In genomic region chr12:89456565-89456964, GRCh38 we compare ENCODE assay signal across 28 cellular contexts.
"Had no signal": no experiment of that assay in that cellular context is flagged by ENCODE, and none has a peak within 500 bp of the region (broad histone marks: within the 10 kb centered on the region; RNA-seq: fewer than 3 reads in every experiment).

No MANE protein-coding gene starts in this region.

- ATAC-seq: activated CD4-positive, CD25-positive, alpha-beta regulatory T cell treated with anti-CD3 and anti-CD28 coated beads, Interleukin-2, amount 50 U/mL, for 24 hours; activated CD8-positive, alpha-beta T cell treated with anti-CD3 and anti-CD28 coated beads for 36 hours; activated T-cell treated with anti-CD3 and anti-CD28 coated beads, Interleukin-2, amount 50 U/mL, for 4 hours; activated T-helper 17 cell treated with anti-CD3 and anti-CD28 coated beads, Interleukin-2, amount 50 U/mL, for 72 hours; foreskin keratinocyte had no signal

- H3K9me3 Mint-ChIP-seq: activated B cell treated with CpG ODN at 0.5 μM for 24 hours; activated CD8-positive, alpha-beta T cell treated with anti-CD3 and anti-CD28 coated beads for 36 hours; activated T-cell treated with anti-CD3 and anti-CD28 coated beads, Interleukin-2, amount 50 U/mL, for 4 hours; activated T-helper 17 cell treated with anti-CD3 and anti-CD28 coated beads, Interleukin-2, amount 50 U/mL, for 72 hours; central memory CD8-positive, alpha-beta T cell; dendritic cell treated with granulocyte-macrophage colony-stimulating factor and Interleukin-4, amounts not matched to agents 40 ng/mL and 50 ng/mL, for 4 days had no signal

- H3K27me3 Mint-ChIP-seq: activated B cell treated with CpG ODN at 0.5 μM for 24 hours; activated CD8-positive, alpha-beta T cell treated with anti-CD3 and anti-CD28 coated beads for 36 hours; activated naive CD8-positive, alpha-beta T cell; activated T-helper 17 cell treated with anti-CD3 and anti-CD28 coated beads, Interleukin-2, amount 50 U/mL, for 72 hours; central memory CD8-positive, alpha-beta T cell; dendritic cell treated with granulocyte-macrophage colony-stimulating factor and Interleukin-4, amounts not matched to agents 40 ng/mL and 50 ng/mL, for 4 days had no signal

- H3K4me1 Mint-ChIP-seq: activated B cell treated with CpG ODN at 0.5 μM for 24 hours had no signal

- H3K27me3 ChIP-seq: brain microvascular endothelial cell, dorsolateral prefrontal cortex, esophagus muscularis mucosa, foreskin keratinocyte had no signal

- DNase-seq: activated B cell treated with CpG ODN at 0.5 μM for 24 hours; activated CD4-positive, alpha-beta T cell treated with anti-CD3 and anti-CD28 coated beads for 48 hours; activated CD4-positive, alpha-beta T cell treated with anti-CD3 and anti-CD28 coated beads, Interleukin-2, amount 50 U/mL, for 1 hour; activated CD4-positive, alpha-beta T cell treated with anti-CD3 and anti-CD28 coated beads, Interleukin-2, amount 50 U/mL, for 48 hours; activated CD8-positive, alpha-beta memory T cell treated with anti-CD3 and anti-CD28 coated beads for 24 hours; activated CD8-positive, alpha-beta T cell treated with anti-CD3 and anti-CD28 coated beads for 36 hours; activated effector memory CD4-positive, alpha-beta T cell treated with Interleukin-2 at 50 U/mL for 16 hours; activated gamma-delta T cell treated with Interleukin-2 at 50 U/mL for 16 hours; activated naive CD4-positive, alpha-beta T cell treated with anti-CD3 and anti-CD28 coated beads, Interleukin-2, amount 50 U/mL, for 16 hours; activated naive CD4-positive, alpha-beta T cell treated with Interleukin-2 at 50 U/mL for 16 hours; activated T-cell treated with anti-CD3 and anti-CD28 coated beads, Interleukin-2, amount 50 U/mL, for 4 hours; amniotic stem cell; anterior cingulate cortex; brain microvascular endothelial cell; dorsolateral prefrontal cortex; effector memory CD4-positive, alpha-beta T cell; erythroblast; foreskin keratinocyte; head of caudate nucleus; T1000; WERI-Rb-1 had no signal

- H3K27ac ChIP-seq: brain microvascular endothelial cell, coronary artery, dorsolateral prefrontal cortex, foreskin keratinocyte, WERI-Rb-1 had no signal

- H3K36me3 ChIP-seq: brain microvascular endothelial cell, esophagus muscularis mucosa, WERI-Rb-1 had no signal

- H3K4me3 ChIP-seq: coronary artery, dorsolateral prefrontal cortex, esophagus muscularis mucosa had no signal

- H3K4me3 Mint-ChIP-seq: activated B cell treated with CpG ODN at 0.5 μM for 24 hours; activated CD8-positive, alpha-beta T cell treated with anti-CD3 and anti-CD28 coated beads for 36 hours; activated naive CD8-positive, alpha-beta T cell; activated T-cell treated with anti-CD3 and anti-CD28 coated beads, Interleukin-2, amount 50 U/mL, for 4 hours; activated T-helper 17 cell treated with anti-CD3 and anti-CD28 coated beads, Interleukin-2, amount 50 U/mL, for 72 hours; central memory CD8-positive, alpha-beta T cell; dendritic cell treated with granulocyte-macrophage colony-stimulating factor and Interleukin-4, amounts not matched to agents 40 ng/mL and 50 ng/mL, for 4 days had no signal

- H3K27ac Mint-ChIP-seq: activated B cell treated with CpG ODN at 0.5 μM for 24 hours; activated CD8-positive, alpha-beta T cell treated with anti-CD3 and anti-CD28 coated beads for 36 hours; activated naive CD8-positive, alpha-beta T cell; activated T-helper 17 cell treated with anti-CD3 and anti-CD28 coated beads, Interleukin-2, amount 50 U/mL, for 72 hours; dendritic cell treated with granulocyte-macrophage colony-stimulating factor and Interleukin-4, amounts not matched to agents 40 ng/mL and 50 ng/mL, for 4 days had no signal

- H3K4me1 ChIP-seq: foreskin keratinocyte had no signal

- H3K9me3 ChIP-seq: esophagus muscularis mucosa had no signal
